ENCODE assay signal across 24 cellular contexts in genomic region chr5:127978738-127979300, GRCh38.
DNase-seq lines count a peak whose midpoint lies in the region; ATAC-seq, FAIRE-seq and TF ChIP-seq lines count a peak whose summit lies in the region.
"Had no signal": no experiment of that assay in that cellular context is flagged by ENCODE, and none has a peak within 500 bp of the region (broad histone marks: within the 10 kb centered on the region; RNA-seq: fewer than 3 reads in every experiment).

No MANE protein-coding gene starts in this region.

- FAIRE-seq in D721Med (lab: Jason Lieb, UNC) (peak; percentile 6), bronchial epithelial cell (lab: Jason Lieb, UNC) (peak; percentile 80)
- FAIRE-seq: GM12878, H54, HTR-8/SVneo, K562 had no signal

- H3K27me3 ChIP-seq in bronchial epithelial cell (ENCODE audit: control insufficient read depth, insufficient read depth, low read length) = no peaks in the 10 kb centered on the region
- H3K27me3 ChIP-seq: BE2C had no signal

- H3K27ac Mint-ChIP-seq in progenitor cell of endocrine pancreas (peak overlapping the region; percentile 90), type B pancreatic cell (no peak overlapping the region)
- H3K27ac Mint-ChIP-seq: CD4-positive, CD25-positive, alpha-beta regulatory T cell; CD8-positive, alpha-beta memory T cell; HFFc6 had no signal

- H3K4me1 Mint-ChIP-seq in progenitor cell of endocrine pancreas (ENCODE audit: low read depth) (peaks cover 57% of the 10 kb centered on the region), type B pancreatic cell (ENCODE audit: unreplicated experiment) (peaks cover 18% of the 10 kb centered on the region)
- H3K4me1 Mint-ChIP-seq: CD4-positive, CD25-positive, alpha-beta regulatory T cell; CD8-positive, alpha-beta memory T cell had no signal

- ATAC-seq in HG02852 (IDR thresholded peaks at IDR 0.05; ENCODE audit: unreplicated experiment) = no peak
- ATAC-seq: GM12878, HCT116, K562 had no signal

- TF ChIP-seq CTCF in D721Med (IDR thresholded peaks at IDR 0.05; ENCODE audit: insufficient read depth, missing control alignments) = no peak
- TF ChIP-seq CTCF in bronchial epithelial cell (IDR thresholded peaks at IDR 0.05; ENCODE audit: insufficient read depth, low read length, severe bottlenecking) = no peak
- no peak for TF ChIP-seq CTCF in progenitor cell of endocrine pancreas (IDR thresholded peaks at IDR 0.05; ENCODE audit: unreplicated experiment)
- no peak for TF ChIP-seq CTCF in type B pancreatic cell (conservative IDR thresholded peaks at IDR 0.05)

- no peaks in the 10 kb centered on the region for H3K36me3 ChIP-seq in bronchial epithelial cell (ENCODE audit: control insufficient read depth, insufficient read depth, low read length)
- H3K36me3 ChIP-seq: BE2C had no signal

- H3K27me3 Mint-ChIP-seq in progenitor cell of endocrine pancreas (no peaks in the 10 kb centered on the region), type B pancreatic cell (no peaks in the 10 kb centered on the region)
- H3K27me3 Mint-ChIP-seq: CD4-positive, CD25-positive, alpha-beta regulatory T cell; CD8-positive, alpha-beta memory T cell had no signal

- no peak overlapping the region for H3K4me3 ChIP-seq in bronchial epithelial cell (ENCODE audit: low read depth, low read length)
- H3K4me3 ChIP-seq: GM12878, GM23248, K562 had no signal

- no peak for DNase-seq in D721Med (ENCODE audit: insufficient read length, low spot score)
- no peak for DNase-seq in bronchial epithelial cell (ENCODE audit: low read depth)
- DNase-seq in progenitor cell of endocrine pancreas (ENCODE audit: low spot score, unreplicated experiment) = no peak
- DNase-seq in type B pancreatic cell (ENCODE audit: extremely low spot score, unreplicated experiment) = no peak
- no peak for DNase-seq in NCI-H1417 treated with DMSO at 0.1 percent for 48 hours (lab: John Stamatoyannopoulos, UW)
- DNase-seq in Ammon's horn (ENCODE audit: low spot score) = no peak
- DNase-seq: 8988T; BE2C; C1 segment of cervical spinal cord; CD4-positive, CD25-positive, alpha-beta regulatory T cell; CD8-positive, alpha-beta memory T cell; COR-L47; DMS153; DMS79 treated with DMSO at 0.1 percent for 48 hours; GF-D8; GM23248; HFFc6; IMR-90 had no signal

- H3K4me3 Mint-ChIP-seq in progenitor cell of endocrine pancreas (ENCODE audit: low read depth) (no peak overlapping the region), type B pancreatic cell (peak overlapping the region; percentile 6)
- H3K4me3 Mint-ChIP-seq: CD4-positive, CD25-positive, alpha-beta regulatory T cell; CD8-positive, alpha-beta memory T cell; HFFc6 had no signal

- H3K36me3 Mint-ChIP-seq in progenitor cell of endocrine pancreas (ENCODE audit: insufficient read depth) = no peaks in the 10 kb centered on the region
- no peaks in the 10 kb centered on the region for H3K36me3 Mint-ChIP-seq in type B pancreatic cell

- H3K9me3 Mint-ChIP-seq in progenitor cell of endocrine pancreas (ENCODE audit: low read depth) (peaks cover 4% of the 10 kb centered on the region), type B pancreatic cell (no peaks in the 10 kb centered on the region)
- H3K9me3 Mint-ChIP-seq: CD8-positive, alpha-beta memory T cell; HFFc6 had no signal
